Comparison of ENCODE assay signal across 8 cellular contexts in the genomic region with DNA sequence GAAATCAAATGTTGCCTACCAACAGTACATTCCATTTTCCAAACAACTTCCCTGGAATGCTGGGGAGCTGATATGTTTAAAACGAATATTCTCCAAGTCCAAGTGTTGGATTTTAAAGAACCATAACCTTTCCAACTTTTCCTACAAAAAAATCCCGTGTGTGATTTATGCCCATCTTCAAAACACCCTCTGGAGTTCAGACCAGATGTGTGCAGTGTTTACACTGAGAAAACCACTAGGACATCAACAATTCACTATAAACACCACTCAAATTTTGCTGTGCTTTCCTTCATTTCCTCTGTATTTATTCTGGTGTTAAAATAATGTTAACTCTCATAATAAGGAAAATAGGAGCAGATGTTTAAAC. TPM values are rescaled to one million over a fixed set of nuclear protein-coding genes. Genes with fewer than 3 reads are reported as not detected.
DNase-seq lines count a peak whose midpoint lies in the region; ATAC-seq and TF ChIP-seq lines count a peak whose summit lies in the region.

No MANE protein-coding gene starts in this region.

- TF ChIP-seq CTCF in BE2C (IDR thresholded peaks at IDR 0.05; ENCODE audit: low read depth, low read length) (no peak), choroid plexus epithelial cell (conservative IDR thresholded peaks at IDR 0.05; ENCODE audit: low read depth, low read length) (no peak), lower leg skin (IDR thresholded peaks at IDR 0.05) (no peak), GM13977 (IDR thresholded peaks at IDR 0.05; ENCODE audit: extremely low read depth, insufficient read depth, missing control alignments) (no peak)

- intact Hi-C loops in lower leg skin (cut with DNase I; ENCODE audit: low total_unique reads), result no loop called here

- peak overlapping the region; percentile 90 for H3K27ac ChIP-seq in KOPT-K1 (ENCODE audit: low read depth, low read length, poor library complexity, severe bottlenecking)

- peaks cover 0 to 10% (median 0%) of the 10 kb centered on the region in 3 donors for H3K36me3 Mint-ChIP-seq in naive thymus-derived CD8-positive, alpha-beta T cell

- peaks cover 31 to 76% (median 61%) of the 10 kb centered on the region in 4 donors for H3K4me1 Mint-ChIP-seq in naive thymus-derived CD8-positive, alpha-beta T cell

- H3K27me3 ChIP-seq in BE2C, result no peaks in the 10 kb centered on the region

- 9 to 20% methylated on average over 2 of the region's 2 CpGs for WGBS in lower leg skin, 2 donors

- peak overlapping the region; percentile 96 to 100 (median 99) for H3K4me3 Mint-ChIP-seq in naive thymus-derived CD8-positive, alpha-beta T cell

- no peak for TF ChIP-seq POLR2A in lower leg skin (IDR thresholded peaks at IDR 0.05)

- H3K9me3 ChIP-seq in BE2C, result no peaks in the 10 kb centered on the region
- H3K9me3 ChIP-seq in KOPT-K1 (ENCODE audit: insufficient read depth, low read length, poor library complexity, severe bottlenecking), result no peaks in the 10 kb centered on the region

- no peak for ATAC-seq in naive thymus-derived CD8-positive, alpha-beta T cell
- ATAC-seq in HG03280 (IDR thresholded peaks at IDR 0.05; ENCODE audit: unreplicated experiment), result no peak

- H3K4me3 ChIP-seq in BE2C (ENCODE audit: low read depth, low read length) (peak overlapping the region; percentile 85), choroid plexus epithelial cell (ENCODE audit: low read depth, low read length) (peak overlapping the region; percentile 76), lower leg skin (ENCODE audit: low read depth, poor library complexity, severe bottlenecking) (no peak overlapping the region)

- H3K36me3 ChIP-seq in BE2C, result no peaks in the 10 kb centered on the region
- H3K36me3 ChIP-seq in KOPT-K1 (ENCODE audit: insufficient read depth, low read length), result peaks cover 23% of the 10 kb centered on the region

- H3K27ac Mint-ChIP-seq in naive thymus-derived CD8-positive, alpha-beta T cell, result peak overlapping the region; percentile 98 to 100 (median 98)

- no peaks in the 10 kb centered on the region for H3K9me3 Mint-ChIP-seq in naive thymus-derived CD8-positive, alpha-beta T cell

- in situ Hi-C loops in GM13977 (cut with MboI; ENCODE audit: low pct_unique_long_range_greater_than_20kb, low sequenced_read_pairs, unreplicated experiment), result no loop called here

- peaks cover 2% of the 10 kb centered on the region for H3K4me1 ChIP-seq in BE2C

- no peak for DNase-seq in BE2C
- peak; percentile 50 for DNase-seq in choroid plexus epithelial cell (ENCODE audit: low read depth)
- DNase-seq in naive thymus-derived CD8-positive, alpha-beta T cell, result no peak
- no peak for DNase-seq in AG08395 (ENCODE audit: low spot score)
- DNase-seq in lower leg skin (ENCODE audit: low spot score in 2 of 2), result no peak
- no peak for DNase-seq in GM13977 (ENCODE audit: low spot score)

- POLR2A ChIA-PET in naive thymus-derived CD8-positive, alpha-beta T cell (lab: Charles Lee), result interaction anchor here (0.6 to 1.4 kb wide), 4 partner anchors 10 to 175 kb away, joined by 3 to 5 read pairs (median 4); no protein-coding TSS in a partner anchor

- no peaks in the 10 kb centered on the region for H3K27me3 Mint-ChIP-seq in naive thymus-derived CD8-positive, alpha-beta T cell

RNA-seq across cellular contexts. Expression of a gene that starts 2.4 kb away (rescaled TPM):
- polyA plus RNA-seq in BE2C (2012; ENCODE audit: insufficient read depth, insufficient read length, low read depth), result 21.6 TPM
- total RNA-seq in naive thymus-derived CD8-positive, alpha-beta T cell, result 10 to 100 TPM; 28.9 to 31.3 TPM
- 10 to 100 TPM; 19.3 to 25.7 (median 20.5) TPM for polyA plus RNA-seq in naive thymus-derived CD8-positive, alpha-beta T cell
- total RNA-seq in lower leg skin, result 100 to 1,000 TPM in 1 of 4 donors, 10 to 100 TPM in 3; 59.5 to 117 (median 80.9) TPM
